In genomic region chr21:38950388-38951094, GRCh38 we compare ENCODE assay signal across 14 cellular contexts.
DNase-seq lines count a peak whose midpoint lies in the region; ATAC-seq and TF ChIP-seq lines count a peak whose summit lies in the region.
"Had no signal": no experiment of that assay in that cellular context is flagged by ENCODE, and none has a peak within 500 bp of the region (broad histone marks: within the 10 kb centered on the region; RNA-seq: fewer than 3 reads in every experiment).

No MANE protein-coding gene starts in this region.

- TF ChIP-seq POLR2A in tibial nerve (IDR thresholded peaks at IDR 0.05), result no peak

- H3K27ac ChIP-seq in epithelial cell of prostate, result peak overlapping the region; percentile 36
- no peak overlapping the region for H3K27ac ChIP-seq in tibial nerve
- H3K27ac ChIP-seq: heart right ventricle had no signal

- TF ChIP-seq EP300 in tibial nerve (IDR thresholded peaks at IDR 0.05), result no peak

- H3K4me1 ChIP-seq in tibial nerve, result no peaks in the 10 kb centered on the region

- DNase-seq in ELR (ENCODE audit: low read depth) (peak; percentile 22), NCI-H2029 treated with DMSO at 0.1 percent for 48 hours (lab: John Stamatoyannopoulos, UW) (peak; percentile 71), epithelial cell of prostate (ENCODE audit: low read depth, low spot score) (peak; percentile 33), skeletal muscle cell (ENCODE audit: low read depth) (peak; percentile 47), tibial nerve (ENCODE audit: low spot score in 2 of 2) (no peak)
- DNase-seq in activated CD4-positive, alpha-beta T cell treated with anti-CD3 and anti-CD28 coated beads, Interleukin-2, amount 50 U/mL, for 4 hours, result no peak
- no peak for DNase-seq in activated CD8-positive, alpha-beta memory T cell treated with anti-CD3 and anti-CD28 coated beads, Interleukin-2, amount 50 U/mL, for 4 hours
- DNase-seq: heart right ventricle; NCI-H2227 treated with DMSO at 0.1 percent for 48 hours; stimulated activated CD4-positive, alpha-beta T cell treated with anti-CD3 and anti-CD28 coated beads, Interleukin-2, amount 100 ng/mL, for 24 hours; stimulated activated naive CD8-positive, alpha-beta T cell treated with anti-CD3 and anti-CD28 coated beads, Interleukin-15, Interleukin-2, amounts not matched to agents 100 U/mL and 50 U/mL, for 24 hours had no signal

- no peaks in the 10 kb centered on the region for H3K27me3 ChIP-seq in tibial nerve
- H3K27me3 ChIP-seq: heart right ventricle had no signal

- 67 to 68% methylated on average over 4 of the region's 4 CpGs for WGBS in tibial nerve, 2 donors

- H3K36me3 ChIP-seq in tibial nerve, result no peaks in the 10 kb centered on the region
- H3K36me3 ChIP-seq: heart right ventricle had no signal

- TF ChIP-seq CTCF in tibial nerve (IDR thresholded peaks at IDR 0.05), result no peak

- ATAC-seq in HG02840 (IDR thresholded peaks at IDR 0.05; ENCODE audit: low FRiP score, unreplicated experiment), result no peak
- ATAC-seq: heart right ventricle; Right ventricle myocardium inferior; stimulated activated naive CD8-positive, alpha-beta T cell treated with anti-CD3 and anti-CD28 coated beads, Interleukin-15, Interleukin-2, amounts not matched to agents 100 U/mL and 50 U/mL, for 24 hours had no signal

- no peak overlapping the region for H3K4me3 ChIP-seq in skeletal muscle cell (ENCODE audit: low read depth, low read length)
- H3K4me3 ChIP-seq in tibial nerve, result no peak overlapping the region
- H3K4me3 ChIP-seq: heart right ventricle, lung had no signal

- H3K9me3 ChIP-seq in tibial nerve, result peaks cover 0 to 3% (median 0%) of the 10 kb centered on the region in 4 donors

Comparison
In these comparisons a context has a peak if more than half of its experiments do, and no peak if none do; other contexts are left out.
1. DNase-seq: peak in ELR (single experiment), NCI-H2029 treated with DMSO at 0.1 percent for 48 hours (single experiment), epithelial cell of prostate (single experiment) and skeletal muscle cell (single experiment); none in activated CD4-positive, alpha-beta T cell treated with anti-CD3 and anti-CD28 coated beads, Interleukin-2, amount 50 U/mL, for 4 hours (0 of 2), activated CD8-positive, alpha-beta memory T cell treated with anti-CD3 and anti-CD28 coated beads, Interleukin-2, amount 50 U/mL, for 4 hours (single experiment) and tibial nerve (0 of 2).